Comparison of ENCODE assay signal across 8 cellular contexts in genomic region chr16:30748634-30749445, GRCh38. TPM values are rescaled to one million over a fixed set of nuclear protein-coding genes. Genes with fewer than 3 reads are reported as not detected.
DNase-seq lines count a peak whose midpoint lies in the region; ATAC-seq and TF ChIP-seq lines count a peak whose summit lies in the region.

No MANE protein-coding gene starts in this region.

- H3K4me1 Mint-ChIP-seq in activated CD4-positive, alpha-beta T cell treated with anti-CD3 and anti-CD28 coated beads, Interleukin-2, amount 10 ng/mL, durations not matched to agents 24 days and 14 days: peaks cover 21% of the 10 kb centered on the region
- H3K4me1 Mint-ChIP-seq in activated B cell treated with CpG ODN at 0.5 μM for 24 hours: peaks cover 24% of the 10 kb centered on the region
- H3K4me1 Mint-ChIP-seq in naive thymus-derived CD8-positive, alpha-beta T cell: peaks cover 18 to 36% (median 27%) of the 10 kb centered on the region in 4 donors

- POLR2A ChIA-PET in activated B cell treated with CpG ODN at 0.5 μM for 24 hours (lab: Charles Lee): interaction anchor here (0.6 to 2.4 kb wide), 34 partner anchors 11 to 959 kb away, joined by 3 to 19 read pairs (median 4); partner anchors contain the start of genes ARMC5, CFAP119, KAT8 and KIF22
- POLR2A ChIA-PET in naive thymus-derived CD8-positive, alpha-beta T cell (lab: Charles Lee): interaction anchor here (0.6 to 1.7 kb wide), 18 partner anchors 8 to 372 kb away, joined by 3 to 11 read pairs (median 6); partner anchors contain the start of genes PRR14, RNF40 and SRCAP

- H3K27ac ChIP-seq in esophagus squamous epithelium: peak overlapping the region; percentile 86 to 91 (median 89)

- intact Hi-C loops in activated CD4-positive, alpha-beta T cell treated with anti-CD3 and anti-CD28 coated beads, Interleukin-2, amount 10 ng/mL, durations not matched to agents 24 days and 14 days (cut with micrococcal nuclease): loop anchor here (1.0 to 10.0 kb wide), 4 partner anchors 13 to 94 kb away; partner anchors contain the start of genes CFAP119, FBRS, PRR14 and RNF40
- intact Hi-C loops in activated B cell treated with CpG ODN at 0.5 μM for 24 hours (cut with micrococcal nuclease): loop anchor here (1.0 to 5.0 kb wide), 6 partner anchors 13 to 173 kb away; partner anchors contain the start of genes CFAP119, FBRS, PRR14 and RNF40
- intact Hi-C loops in esophagus squamous epithelium (cut with DNase I): no loop called here

- H3K9me3 Mint-ChIP-seq in activated CD4-positive, alpha-beta T cell treated with anti-CD3 and anti-CD28 coated beads, Interleukin-2, amount 10 ng/mL, durations not matched to agents 24 days and 14 days: no peaks in the 10 kb centered on the region
- no peaks in the 10 kb centered on the region for H3K9me3 Mint-ChIP-seq in activated B cell treated with CpG ODN at 0.5 μM for 24 hours
- no peaks in the 10 kb centered on the region for H3K9me3 Mint-ChIP-seq in naive thymus-derived CD8-positive, alpha-beta T cell

- peak overlapping the region; percentile 94 for H3K4me3 Mint-ChIP-seq in activated CD4-positive, alpha-beta T cell treated with anti-CD3 and anti-CD28 coated beads, Interleukin-2, amount 10 ng/mL, durations not matched to agents 24 days and 14 days
- H3K4me3 Mint-ChIP-seq in activated B cell treated with CpG ODN at 0.5 μM for 24 hours: peak overlapping the region; percentile 91
- peak overlapping the region; percentile 84 to 95 (median 91) for H3K4me3 Mint-ChIP-seq in naive thymus-derived CD8-positive, alpha-beta T cell

- H3K27me3 Mint-ChIP-seq in activated CD4-positive, alpha-beta T cell treated with anti-CD3 and anti-CD28 coated beads, Interleukin-2, amount 10 ng/mL, durations not matched to agents 24 days and 14 days: no peaks in the 10 kb centered on the region
- H3K27me3 Mint-ChIP-seq in activated B cell treated with CpG ODN at 0.5 μM for 24 hours: no peaks in the 10 kb centered on the region
- no peaks in the 10 kb centered on the region for H3K27me3 Mint-ChIP-seq in naive thymus-derived CD8-positive, alpha-beta T cell

- peaks cover 12 to 57% (median 14%) of the 10 kb centered on the region in 3 donors for H3K36me3 ChIP-seq in esophagus squamous epithelium

- CTCF ChIA-PET in activated B cell treated with CpG ODN at 0.5 μM for 24 hours (lab: Charles Lee): interaction anchor here (1.5 kb wide), 1 partner anchor 66 kb away, joined by 7 read pairs; no protein-coding TSS in a partner anchor

- no peaks in the 10 kb centered on the region for H3K27me3 ChIP-seq in esophagus squamous epithelium

- H3K4me3 ChIP-seq in esophagus squamous epithelium: peak overlapping the region; percentile 92 to 98 (median 93)

- H3K4me1 ChIP-seq in esophagus squamous epithelium: peaks cover 7 to 32% (median 10%) of the 10 kb centered on the region in 3 donors

- TF ChIP-seq POLR2A in esophagus squamous epithelium (IDR thresholded peaks at IDR 0.05): no peak

- DNase-seq in activated CD4-positive, alpha-beta T cell treated with anti-CD3 and anti-CD28 coated beads, Interleukin-2, amount 10 ng/mL, durations not matched to agents 24 days and 14 days: peak; percentile 82
- DNase-seq in activated CD4-positive, alpha-beta T cell treated with anti-CD3 and anti-CD28 coated beads for 1 hour: no peak
- no peak for DNase-seq in activated B cell treated with CpG ODN at 0.5 μM for 24 hours
- DNase-seq in esophagus squamous epithelium (lab: John Stamatoyannopoulos, UW): no peak
- peak in 2 of 10 donors; percentile 10 to 26 for DNase-seq in naive thymus-derived CD8-positive, alpha-beta T cell
- no peak for DNase-seq in OCI-M2 (lab: John Stamatoyannopoulos, UW; ENCODE audit: unreplicated experiment)
- DNase-seq in H4 (ENCODE audit: low spot score): no peak

- peak; percentile 15 for ATAC-seq in HG03135 (IDR thresholded peaks at IDR 0.05; ENCODE audit: unreplicated experiment)
- ATAC-seq in activated B cell treated with CpG ODN at 0.5 μM for 24 hours (ENCODE audit: low read depth): peak; percentile 2
- ATAC-seq in naive thymus-derived CD8-positive, alpha-beta T cell: peak; percentile 5 to 10

- TF ChIP-seq CTCF in activated B cell treated with CpG ODN at 0.5 μM for 24 hours (IDR thresholded peaks at IDR 0.05) (no peak), esophagus squamous epithelium (IDR thresholded peaks at IDR 0.05) (no peak)

- peaks cover 30% of the 10 kb centered on the region for H3K36me3 Mint-ChIP-seq in activated CD4-positive, alpha-beta T cell treated with anti-CD3 and anti-CD28 coated beads, Interleukin-2, amount 10 ng/mL, durations not matched to agents 24 days and 14 days (ENCODE audit: low read depth)
- H3K36me3 Mint-ChIP-seq in activated B cell treated with CpG ODN at 0.5 μM for 24 hours (ENCODE audit: low read depth): peaks cover 45% of the 10 kb centered on the region
- H3K36me3 Mint-ChIP-seq in naive thymus-derived CD8-positive, alpha-beta T cell: peaks cover 0 to 38% (median 2%) of the 10 kb centered on the region in 3 donors

- H3K9me3 ChIP-seq in esophagus squamous epithelium: no peaks in the 10 kb centered on the region

- WGBS in esophagus squamous epithelium, 2 donors: 32 to 73% methylated on average over 7 to 19 of the region's 36 CpGs

- peak overlapping the region; percentile 85 for H3K27ac Mint-ChIP-seq in activated CD4-positive, alpha-beta T cell treated with anti-CD3 and anti-CD28 coated beads, Interleukin-2, amount 10 ng/mL, durations not matched to agents 24 days and 14 days
- peak overlapping the region; percentile 53 for H3K27ac Mint-ChIP-seq in activated B cell treated with CpG ODN at 0.5 μM for 24 hours
- H3K27ac Mint-ChIP-seq in naive thymus-derived CD8-positive, alpha-beta T cell: peak overlapping the region in 9 of 10 donors; percentile 79 to 94 (median 90)

RNA-seq across cellular contexts. Expression of gene PHKG2, which starts 0.6 kb away (rescaled TPM):
- total RNA-seq in activated CD4-positive, alpha-beta T cell treated with anti-CD3 and anti-CD28 coated beads, Interleukin-2, amount 10 ng/mL, durations not matched to agents 24 days and 14 days: 39.5 and 41.0 TPM in 2 replicates
- 45.3 and 51.4 TPM in 2 replicates for total RNA-seq in activated B cell treated with CpG ODN at 0.5 μM for 24 hours
- 10 to 100 TPM; 18.6 to 27.8 (median 21.7) TPM for total RNA-seq in esophagus squamous epithelium
- total RNA-seq in naive thymus-derived CD8-positive, alpha-beta T cell: 10 to 100 TPM; 50.2 to 53.7 TPM
- polyA plus RNA-seq in naive thymus-derived CD8-positive, alpha-beta T cell: 10 to 100 TPM; 39.7 to 43.1 (median 40.6) TPM
- 30.8 and 42.5 TPM in 2 replicates for total RNA-seq in H4 (2014; rRNA removed; shearing (Covaris generic))

RNA-seq across cellular contexts. Expression of gene CFAP119, which starts 13.0 kb away (rescaled TPM):
- total RNA-seq in activated CD4-positive, alpha-beta T cell treated with anti-CD3 and anti-CD28 coated beads, Interleukin-2, amount 10 ng/mL, durations not matched to agents 24 days and 14 days: 4.0 and 4.2 TPM in 2 replicates
- total RNA-seq in activated B cell treated with CpG ODN at 0.5 μM for 24 hours: 6.2 and 8.8 TPM in 2 replicates
- total RNA-seq in esophagus squamous epithelium: 1 to 10 TPM in 3 of 4 donors, not detected in 1; 1.3 to 5.0 (median 3.4) TPM
- total RNA-seq in naive thymus-derived CD8-positive, alpha-beta T cell: 1 to 10 TPM; 2.0 to 4.1 TPM
- polyA plus RNA-seq in naive thymus-derived CD8-positive, alpha-beta T cell: under 1 TPM; 0.11 to 0.38 (median 0.31) TPM
- total RNA-seq in H4 (2014; rRNA removed; shearing (Covaris generic)): 1.9 and 11.0 TPM in 2 replicates

RNA-seq across cellular contexts. Expression of gene RNF40, which starts 13.3 kb away (rescaled TPM):
- total RNA-seq in activated CD4-positive, alpha-beta T cell treated with anti-CD3 and anti-CD28 coated beads, Interleukin-2, amount 10 ng/mL, durations not matched to agents 24 days and 14 days: 95.4 and 100 TPM in 2 replicates
- total RNA-seq in activated B cell treated with CpG ODN at 0.5 μM for 24 hours: 99.6 and 117 TPM in 2 replicates
- 10 to 100 TPM; 53.8 to 81.1 (median 73.4) TPM for total RNA-seq in esophagus squamous epithelium
- 100 to 1,000 TPM; 112 to 114 TPM for total RNA-seq in naive thymus-derived CD8-positive, alpha-beta T cell
- polyA plus RNA-seq in naive thymus-derived CD8-positive, alpha-beta T cell: 10 to 100 TPM; 24.4 to 52.4 (median 27.2) TPM
- 57.9 and 79.2 TPM in 2 replicates for total RNA-seq in H4 (2014; rRNA removed; shearing (Covaris generic))

RNA-seq across cellular contexts. Expression of gene ZNF629, which starts 38.2 kb away (rescaled TPM):
- total RNA-seq in activated CD4-positive, alpha-beta T cell treated with anti-CD3 and anti-CD28 coated beads, Interleukin-2, amount 10 ng/mL, durations not matched to agents 24 days and 14 days: 2.5 and 2.6 TPM in 2 replicates
- total RNA-seq in activated B cell treated with CpG ODN at 0.5 μM for 24 hours (9.1 and 9.3 TPM in 2 replicates), esophagus squamous epithelium (10 to 100 TPM in 1 of 4 donors, 1 to 10 TPM in 3; 5.0 to 11.4 (median 6.2) TPM)
- total RNA-seq in naive thymus-derived CD8-positive, alpha-beta T cell: 1 to 10 TPM; 9.3 to 10.0 TPM
- 1 to 10 TPM in 1 of 3 donors, under 1 TPM in 2; 0.17 to 2.5 (median 0.91) TPM for polyA plus RNA-seq in naive thymus-derived CD8-positive, alpha-beta T cell
- total RNA-seq in H4 (2014; rRNA removed; shearing (Covaris generic)): 10.7 and 13.9 TPM in 2 replicates

RNA-seq across cellular contexts. Expression of gene SRCAP, which starts 49.9 kb away (rescaled TPM):
- total RNA-seq in activated CD4-positive, alpha-beta T cell treated with anti-CD3 and anti-CD28 coated beads, Interleukin-2, amount 10 ng/mL, durations not matched to agents 24 days and 14 days: 90.4 and 91.6 TPM in 2 replicates
- total RNA-seq in activated B cell treated with CpG ODN at 0.5 μM for 24 hours: 109 and 123 TPM in 2 replicates
- total RNA-seq in esophagus squamous epithelium: 10 to 100 TPM; 10.7 to 39.6 (median 26.1) TPM
- total RNA-seq in naive thymus-derived CD8-positive, alpha-beta T cell: 100 to 1,000 TPM; 107 to 110 TPM
- 10 to 100 TPM in 2 of 3 donors, 1 to 10 TPM in 1; 5.2 to 31.3 (median 14.9) TPM for polyA plus RNA-seq in naive thymus-derived CD8-positive, alpha-beta T cell
- total RNA-seq in H4 (2014; rRNA removed; shearing (Covaris generic)): 5.0 and 6.2 TPM in 2 replicates
